In the genomic region with DNA sequence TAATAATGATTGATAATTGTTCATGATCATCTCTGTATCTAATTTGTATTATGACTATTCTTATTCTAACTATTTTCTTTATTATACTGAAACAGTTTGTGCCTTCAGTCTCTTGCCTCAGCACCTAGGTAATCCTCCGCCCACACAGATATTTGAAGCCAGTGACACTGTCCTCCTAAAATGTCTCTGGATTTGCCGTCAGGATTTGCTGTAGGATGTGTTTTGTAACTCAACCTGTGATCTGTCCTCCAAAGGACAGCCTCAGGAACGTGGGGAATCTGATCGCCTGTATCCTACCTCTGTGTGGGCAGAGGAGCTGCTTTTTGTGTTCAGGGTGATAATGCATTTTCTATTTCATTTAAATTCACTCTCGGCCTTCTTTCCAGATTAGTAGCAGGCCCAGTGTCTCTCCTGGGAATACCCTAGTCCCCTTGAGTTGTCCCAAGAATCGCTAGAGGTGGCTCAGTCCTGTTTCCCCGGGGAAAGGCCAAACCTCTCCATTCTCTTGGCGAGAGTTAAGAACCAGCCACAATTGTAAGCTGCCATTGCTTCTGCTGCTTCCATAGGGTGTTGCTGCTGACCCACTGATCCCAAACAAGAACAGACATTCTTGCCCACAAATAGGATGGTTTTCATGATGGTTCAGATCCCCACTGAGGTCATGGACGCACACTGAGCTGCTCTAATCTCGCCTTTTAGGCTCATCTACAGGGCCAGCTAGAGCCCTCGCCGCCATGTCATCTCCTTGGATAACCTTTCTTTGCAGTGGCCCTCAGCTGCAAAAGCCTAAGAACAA, we compare ENCODE assay signal across 14 cellular contexts.
"Had no signal": no experiment of that assay in that cellular context is flagged by ENCODE, and none has a peak within 500 bp of the region (broad histone marks: within the 10 kb centered on the region; RNA-seq: fewer than 3 reads in every experiment).

No MANE protein-coding gene starts in this region.

- DNase-seq: activated CD4-positive, alpha-beta T cell treated with anti-CD3 and anti-CD28 coated beads, Interleukin-2, amount 50 U/mL, for 1 hour; activated CD4-positive, CD25-positive, alpha-beta regulatory T cell; activated naive CD4-positive, alpha-beta T cell treated with anti-CD3 and anti-CD28 coated beads for 36 hours; activated naive CD8-positive, alpha-beta T cell treated with anti-CD3 and anti-CD28 coated beads, Interleukin-2, amount 50 U/mL, for 24 hours; activated T-cell treated with anti-CD3 and anti-CD28 coated beads for 4 hours; aorta; erythroblast; left ventricle myocardium inferior; naive thymus-derived CD4-positive, alpha-beta T cell; posterior cingulate gyrus; stimulated activated CD4-positive, alpha-beta T cell treated with anti-CD3 and anti-CD28 coated beads, Interleukin-12 subunit alpha, Interleukin-12 subunit beta, amount 100 ng/mL, for 4 hours; stimulated activated CD4-positive, alpha-beta T cell treated with anti-CD3 and anti-CD28 coated beads, Interleukin-2, amount 100 ng/mL, for 24 hours had no signal

- H3K36me3 ChIP-seq: left ventricle myocardium inferior had no signal

- FAIRE-seq: keratinocyte, urothelium cell line had no signal

- H3K4me1 ChIP-seq: left ventricle myocardium inferior had no signal

- H3K27ac ChIP-seq: left ventricle myocardium inferior had no signal

- H3K4me3 ChIP-seq: left ventricle myocardium inferior had no signal
